ENCODE assay signal across 1 cellular context in the genomic region with DNA sequence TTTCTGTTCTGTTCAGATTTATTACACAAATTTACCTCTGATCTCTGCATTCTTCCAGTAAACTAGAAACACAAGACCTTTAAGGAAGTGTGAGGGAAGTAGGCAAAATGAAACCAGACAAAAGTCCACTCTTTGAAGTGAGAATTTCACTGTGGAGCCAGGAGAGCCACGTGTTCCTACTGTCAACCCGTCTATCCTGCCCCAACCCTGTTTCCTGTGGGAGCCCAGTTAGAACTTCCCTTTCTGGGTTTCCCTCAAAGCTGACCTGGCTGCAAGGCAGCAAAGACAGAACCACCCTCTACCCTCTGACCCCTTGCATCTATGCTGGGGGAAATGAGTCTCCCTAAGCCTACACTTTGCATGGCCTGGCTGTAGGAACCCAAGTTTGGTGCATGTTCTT.
TF ChIP-seq lines count a peak whose summit lies in the region.

No MANE protein-coding gene starts in this region.

TF ChIP-seq in HepG2, 621 proteins besides CTCF, POLR2A, EP300 and RAD21 (continued from another document):
- TF ChIP-seq, protein P1, sequence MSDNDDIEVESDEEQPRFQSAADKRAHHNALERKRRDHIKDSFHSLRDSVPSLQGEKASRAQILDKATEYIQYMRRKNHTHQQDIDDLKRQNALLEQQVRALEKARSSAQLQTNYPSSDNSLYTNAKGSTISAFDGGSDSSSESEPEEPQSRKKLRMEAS (IDR thresholded peaks at IDR 0.05) = peak; percentile 59; the same call in 1 of the 2 replicates
- no peak for TF ChIP-seq NFYB (CRISPR knock-in tag; IDR thresholded peaks at IDR 0.05)
- TF ChIP-seq MTF1 (CRISPR knock-in tag; IDR thresholded peaks at IDR 0.05) = no peak
- TF ChIP-seq, protein P2, sequence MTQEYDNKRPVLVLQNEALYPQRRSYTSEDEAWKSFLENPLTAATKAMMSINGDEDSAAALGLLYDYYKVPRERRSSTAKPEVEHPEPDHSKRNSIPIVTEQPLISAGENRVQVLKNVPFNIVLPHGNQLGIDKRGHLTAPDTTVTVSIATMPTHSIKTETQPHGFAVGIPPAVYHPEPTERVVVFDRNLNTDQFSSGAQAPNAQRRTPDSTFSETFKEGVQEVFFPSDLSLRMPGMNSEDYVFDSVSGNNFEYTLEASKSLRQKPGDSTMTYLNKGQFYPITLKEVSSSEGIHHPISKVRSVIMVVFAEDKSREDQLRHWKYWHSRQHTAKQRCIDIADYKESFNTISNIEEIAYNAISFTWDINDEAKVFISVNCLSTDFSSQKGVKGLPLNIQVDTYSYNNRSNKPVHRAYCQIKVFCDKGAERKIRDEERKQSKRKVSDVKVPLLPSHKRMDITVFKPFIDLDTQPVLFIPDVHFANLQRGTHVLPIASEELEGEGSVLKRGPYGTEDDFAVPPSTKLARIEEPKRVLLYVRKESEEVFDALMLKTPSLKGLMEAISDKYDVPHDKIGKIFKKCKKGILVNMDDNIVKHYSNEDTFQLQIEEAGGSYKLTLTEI (CRISPR knock-in tag; conservative IDR thresholded peaks at IDR 0.05) = no peak
- TF ChIP-seq, protein P3, sequence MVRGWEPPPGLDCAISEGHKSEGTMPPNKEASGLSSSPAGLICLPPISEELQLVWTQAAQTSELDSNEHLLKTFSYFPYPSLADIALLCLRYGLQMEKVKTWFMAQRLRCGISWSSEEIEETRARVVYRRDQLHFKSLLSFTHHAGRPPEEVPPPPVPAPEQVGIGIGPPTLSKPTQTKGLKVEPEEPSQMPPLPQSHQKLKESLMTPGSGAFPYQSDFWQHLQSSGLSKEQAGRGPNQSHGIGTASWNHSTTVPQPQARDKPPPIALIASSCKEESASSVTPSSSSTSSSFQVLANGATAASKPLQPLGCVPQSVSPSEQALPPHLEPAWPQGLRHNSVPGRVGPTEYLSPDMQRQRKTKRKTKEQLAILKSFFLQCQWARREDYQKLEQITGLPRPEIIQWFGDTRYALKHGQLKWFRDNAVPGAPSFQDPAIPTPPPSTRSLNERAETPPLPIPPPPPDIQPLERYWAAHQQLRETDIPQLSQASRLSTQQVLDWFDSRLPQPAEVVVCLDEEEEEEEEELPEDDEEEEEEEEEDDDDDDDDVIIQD (CRISPR knock-in tag; IDR thresholded peaks at IDR 0.05; ENCODE audit: low read depth) = peak; percentile 25; the same call in 1 of the 2 replicates
